22 cellular contexts compared by ENCODE assay signal in genomic region chr17:33972756-33973155, GRCh38.
"Had no signal": no experiment of that assay in that cellular context is flagged by ENCODE, and none has a peak within 500 bp of the region (broad histone marks: within the 10 kb centered on the region; RNA-seq: fewer than 3 reads in every experiment).

No MANE protein-coding gene starts in this region.

- H3K27me3 ChIP-seq: brain microvascular endothelial cell, cardiac muscle cell had no signal

- H3K36me3 ChIP-seq: brain microvascular endothelial cell, cardiac muscle cell had no signal

- H3K9me3 Mint-ChIP-seq: activated CD4-positive, alpha-beta memory T cell treated with anti-CD3 and anti-CD28 coated beads, Interleukin-2, amount 10 ng/mL, durations not matched to agents 7 days and 5 days; activated CD4-positive, alpha-beta T cell treated with anti-CD3 and anti-CD28 coated beads, Interleukin-2, amount 10 ng/mL, durations not matched to agents 7 days and 5 days; activated naive CD8-positive, alpha-beta T cell treated with anti-CD3 and anti-CD28 coated beads for 36 hours; activated T-helper 2 cell treated with anti-CD3 and anti-CD28 coated beads, Interferon-gamma antibody, Interleukin-2, Interleukin-4, amounts not matched to agents 10 μg/mL and 5 μg/mL and 100 μg/mL, durations not matched to agents 14 hours and 24 hours and 36 hours had no signal

- H3K27ac Mint-ChIP-seq: activated CD4-positive, alpha-beta memory T cell treated with anti-CD3 and anti-CD28 coated beads, Interleukin-2, amount 10 ng/mL, durations not matched to agents 7 days and 5 days; activated CD4-positive, alpha-beta T cell treated with anti-CD3 and anti-CD28 coated beads, Interleukin-2, amount 10 ng/mL, durations not matched to agents 7 days and 5 days; activated naive CD4-positive, alpha-beta T cell treated with anti-CD3 and anti-CD28 coated beads, Interleukin-2, amount 10 ng/mL, durations not matched to agents 7 days and 5 days; activated naive CD8-positive, alpha-beta T cell treated with anti-CD3 and anti-CD28 coated beads for 36 hours; activated T-cell treated with anti-CD3 and anti-CD28 coated beads, Interleukin-2, amount 50 U/mL, for 72 hours; activated T-helper 2 cell treated with anti-CD3 and anti-CD28 coated beads, Interferon-gamma antibody, Interleukin-2, Interleukin-4, amounts not matched to agents 10 μg/mL and 5 μg/mL and 100 μg/mL, durations not matched to agents 14 hours and 24 hours and 36 hours had no signal

- H3K36me3 Mint-ChIP-seq: activated naive CD4-positive, alpha-beta T cell treated with anti-CD3 and anti-CD28 coated beads, Interleukin-2, amount 10 ng/mL, durations not matched to agents 7 days and 5 days; activated naive CD8-positive, alpha-beta T cell treated with anti-CD3 and anti-CD28 coated beads for 36 hours had no signal

- H3K27ac ChIP-seq: brain microvascular endothelial cell, cardiac muscle cell had no signal

- DNase-seq: activated CD4-positive, alpha-beta memory T cell treated with anti-CD3 and anti-CD28 coated beads, Interleukin-2, amount 10 ng/mL, durations not matched to agents 7 days and 5 days; activated CD4-positive, alpha-beta T cell treated with anti-CD3 and anti-CD28 coated beads, Interleukin-2, amount 10 ng/mL, durations not matched to agents 7 days and 5 days; activated CD4-positive, CD25-positive, alpha-beta regulatory T cell; activated CD8-positive, alpha-beta memory T cell treated with anti-CD3 and anti-CD28 coated beads, Interleukin-2, amount 50 U/mL, for 4 hours; activated gamma-delta T cell treated with Interleukin-2 at 50 U/mL for 16 hours; activated naive CD4-positive, alpha-beta T cell treated with anti-CD3 and anti-CD28 coated beads, Interleukin-2, amount 10 ng/mL, durations not matched to agents 7 days and 5 days; activated naive CD8-positive, alpha-beta T cell treated with anti-CD3 and anti-CD28 coated beads for 36 hours; activated T-cell treated with anti-CD3 and anti-CD28 coated beads, Interleukin-2, amount 50 U/mL, for 72 hours; brain microvascular endothelial cell; Karpas-422; NCI-H1105 treated with DMSO at 0.1 percent for 48 hours; NCI-H1436 treated with DMSO at 0.1 percent for 48 hours; NCI-H187; NCI-H2081; NCI-H446; NCI-H524; SIG-M5; T-helper 2 cell; T1000 had no signal

- H3K4me3 Mint-ChIP-seq: activated CD4-positive, alpha-beta memory T cell treated with anti-CD3 and anti-CD28 coated beads, Interleukin-2, amount 10 ng/mL, durations not matched to agents 7 days and 5 days; activated CD4-positive, alpha-beta T cell treated with anti-CD3 and anti-CD28 coated beads, Interleukin-2, amount 10 ng/mL, durations not matched to agents 7 days and 5 days; activated naive CD4-positive, alpha-beta T cell treated with anti-CD3 and anti-CD28 coated beads, Interleukin-2, amount 10 ng/mL, durations not matched to agents 7 days and 5 days; activated naive CD8-positive, alpha-beta T cell treated with anti-CD3 and anti-CD28 coated beads for 36 hours; activated T-cell treated with anti-CD3 and anti-CD28 coated beads, Interleukin-2, amount 50 U/mL, for 72 hours had no signal

- H3K4me3 ChIP-seq: cardiac muscle cell, K562 had no signal

- ATAC-seq: activated T-cell treated with anti-CD3 and anti-CD28 coated beads, Interleukin-2, amount 50 U/mL, for 72 hours; K562 had no signal
